Comparison of ENCODE assay signal across 29 cellular contexts in the genomic region with DNA sequence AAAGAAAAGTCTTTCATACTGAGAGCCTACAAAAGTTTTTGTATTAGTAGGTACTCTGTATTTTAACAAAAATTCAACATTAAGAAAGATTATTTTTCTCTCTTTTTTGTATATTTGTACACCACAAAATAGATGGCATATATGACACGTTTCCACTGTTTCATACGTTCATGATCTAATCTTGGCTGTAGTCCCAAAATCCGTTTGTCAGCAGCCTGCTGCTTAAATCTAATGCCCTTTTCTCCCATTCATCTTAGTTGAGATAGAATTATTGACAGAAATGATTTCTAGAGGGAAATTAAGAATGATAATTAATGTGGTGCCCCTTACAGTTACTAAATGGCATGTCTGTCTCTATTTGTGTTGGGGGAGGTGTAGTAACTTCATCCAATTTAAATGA.
"Had no signal": no experiment of that assay in that cellular context is flagged by ENCODE, and none has a peak within 500 bp of the region (broad histone marks: within the 10 kb centered on the region; RNA-seq: fewer than 3 reads in every experiment).

No MANE protein-coding gene starts in this region.

- H3K36me3 ChIP-seq: adrenal gland, ascending aorta, brain microvascular endothelial cell, colonic mucosa, gastrocnemius medialis, neutrophil, ovary, prostate gland, right atrium auricular region, spleen, thyroid gland, upper lobe of right lung had no signal

- H3K4me1 ChIP-seq: adrenal gland, ascending aorta, colonic mucosa, gastrocnemius medialis, prostate gland, right atrium auricular region, spleen, thyroid gland, upper lobe of right lung had no signal

- DNase-seq: activated CD4-positive, alpha-beta T cell treated with anti-CD3 and anti-CD28 coated beads for 36 hours; activated CD4-positive, alpha-beta T cell treated with anti-CD3 and anti-CD28 coated beads, Interleukin-2, amount 50 U/mL, for 4 hours; activated CD8-positive, alpha-beta memory T cell treated with anti-CD3 and anti-CD28 coated beads for 24 hours; activated CD8-positive, alpha-beta memory T cell treated with anti-CD3 and anti-CD28 coated beads, Interleukin-2, amount 50 U/mL, for 4 hours; activated naive CD4-positive, alpha-beta T cell; activated T-cell treated with anti-CD3 and anti-CD28 coated beads, Interleukin-2, amount 50 U/mL, for 24 hours; adrenal gland; brain microvascular endothelial cell; colonic mucosa; gastrocnemius medialis; head of caudate nucleus; hypothalamus; left ventricle myocardium superior; ovary; spleen; stimulated activated CD4-positive, alpha-beta T cell treated with anti-CD3 and anti-CD28 coated beads, Interleukin-4, amount 100 ng/mL, for 1 hour; stimulated activated naive CD8-positive, alpha-beta T cell treated with anti-CD3 and anti-CD28 coated beads, Interleukin-15, Interleukin-2, amounts not matched to agents 100 U/mL and 50 U/mL, for 24 hours; substantia nigra; T-helper 9 cell; thyroid gland; upper lobe of right lung had no signal

- FAIRE-seq: islet of Langerhans had no signal

- H3K9me3 ChIP-seq: adrenal gland, ascending aorta, colonic mucosa, gastrocnemius medialis, neutrophil, ovary, prostate gland, right atrium auricular region, thyroid gland, upper lobe of right lung had no signal

- H3K4me3 ChIP-seq: adrenal gland, ascending aorta, colonic mucosa, gastrocnemius medialis, ovary, prostate gland, right atrium auricular region, spleen, thyroid gland, upper lobe of right lung had no signal

- H3K27ac ChIP-seq: adrenal gland, ascending aorta, brain microvascular endothelial cell, colonic mucosa, epithelial cell of prostate, gastrocnemius medialis, neutrophil, ovary, prostate gland, right atrium auricular region, spleen, thyroid gland, upper lobe of right lung had no signal

- H3K27me3 ChIP-seq: adrenal gland, ascending aorta, brain microvascular endothelial cell, colonic mucosa, gastrocnemius medialis, neutrophil, ovary, right atrium auricular region, spleen, thyroid gland, upper lobe of right lung had no signal

- ATAC-seq: activated CD4-positive, alpha-beta T cell treated with anti-CD3 and anti-CD28 coated beads for 36 hours; activated T-helper 17 cell treated with anti-CD3 and anti-CD28 coated beads, Interleukin-2, amount 50 U/mL, for 72 hours; gastrocnemius medialis; left ventricle myocardium superior; stimulated activated naive CD8-positive, alpha-beta T cell treated with anti-CD3 and anti-CD28 coated beads, Interleukin-15, Interleukin-2, amounts not matched to agents 100 U/mL and 50 U/mL, for 24 hours; upper lobe of right lung; WTC11 had no signal
